1 cellular context compared by ENCODE assay signal in the genomic region with DNA sequence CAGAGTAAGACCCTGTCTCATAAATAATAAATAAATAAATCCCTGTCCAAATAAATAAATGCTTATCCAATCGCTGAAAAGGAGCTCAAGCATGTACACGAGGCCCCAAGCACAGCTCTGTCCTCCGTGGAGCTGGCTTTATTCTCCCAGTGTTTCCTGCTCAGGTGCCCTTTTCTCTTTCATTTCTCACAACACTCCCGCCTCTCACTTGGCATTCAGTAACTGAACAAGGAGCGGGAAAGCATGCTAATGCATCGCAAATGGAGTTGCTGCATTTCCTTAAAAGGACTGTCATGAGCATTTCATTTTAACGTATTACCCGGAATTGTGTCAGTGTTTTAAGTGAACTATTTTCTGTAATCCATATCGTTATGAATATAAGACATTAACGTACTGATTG.
TF ChIP-seq lines count a peak whose summit lies in the region.

No MANE protein-coding gene starts in this region.

TF ChIP-seq in H1, 55 proteins besides CTCF, POLR2A, EP300 and RAD21 (continued from another document):
- TF ChIP-seq TBP (IDR thresholded peaks at IDR 0.05; ENCODE audit: low read depth, low read length) (no peak), SRF (IDR thresholded peaks at IDR 0.05; ENCODE audit: low read depth, low read length) (peak; percentile 24; the same call in 1 of the 2 replicates)
